In genomic region chr1:147850737-147851136, GRCh38 we compare ENCODE assay signal across 26 cellular contexts. TPM values are rescaled to one million over a fixed set of nuclear protein-coding genes. Genes with fewer than 3 reads are reported as not detected.
"Had no signal": no experiment of that assay in that cellular context is flagged by ENCODE, and none has a peak within 500 bp of the region (broad histone marks: within the 10 kb centered on the region; RNA-seq: fewer than 3 reads in every experiment).

No MANE protein-coding gene starts in this region.

- H3K4me1 Mint-ChIP-seq: naive B cell; stimulated activated memory B cell treated with anti-CD40 and anti-IgM and Interleukin-4, amounts not matched to agents 10 μg/mL and 1 μg/mL and 100 μg/mL, for 72 hours had no signal

- H3K36me3 Mint-ChIP-seq: naive B cell; stimulated activated memory B cell treated with anti-CD40 and anti-IgM and Interleukin-4, amounts not matched to agents 10 μg/mL and 1 μg/mL and 100 μg/mL, for 72 hours had no signal

- H3K27ac Mint-ChIP-seq: dendritic cell treated with granulocyte-macrophage colony-stimulating factor and Interleukin-4, amounts not matched to agents 40 ng/mL and 50 ng/mL, for 4 days; naive B cell; nephron; stimulated activated memory B cell treated with anti-CD40 and anti-IgM and Interleukin-4, amounts not matched to agents 10 μg/mL and 1 μg/mL and 100 μg/mL, for 72 hours; stimulated activated naive CD8-positive, alpha-beta T cell treated with anti-CD3 and anti-CD28 coated beads, Interleukin-15, Interleukin-2, amounts not matched to agents 100 ng/mL and 50 ng/mL, for 24 hours had no signal

- DNase-seq: heart left ventricle; hippocampal formation; left colon; left ventricle myocardium superior; mesendoderm; naive B cell; occipital lobe; retina; right lobe of liver; stimulated activated CD4-positive, alpha-beta T cell treated with anti-CD3 and anti-CD28 coated beads, Interleukin-4, amount 100 ng/mL, for 1 hour; stimulated activated CD8-positive, alpha-beta memory T cell treated with anti-CD3 and anti-CD28 coated beads, Interleukin-4, amount 100 ng/mL, for 48 hours; testis; upper lobe of right lung had no signal

- ATAC-seq: heart left ventricle; left colon; left ventricle myocardium superior; stimulated activated memory B cell treated with anti-CD40 and anti-IgM and Interleukin-4, amounts not matched to agents 10 μg/mL and 1 μg/mL and 100 μg/mL, for 72 hours; upper lobe of right lung had no signal

- H3K9me3 Mint-ChIP-seq: dendritic cell treated with granulocyte-macrophage colony-stimulating factor and Interleukin-4, amounts not matched to agents 40 ng/mL and 50 ng/mL, for 4 days; stimulated activated memory B cell treated with anti-CD40 and anti-IgM and Interleukin-4, amounts not matched to agents 10 μg/mL and 1 μg/mL and 100 μg/mL, for 72 hours; stimulated activated naive CD8-positive, alpha-beta T cell treated with anti-CD3 and anti-CD28 coated beads, Interleukin-15, Interleukin-2, amounts not matched to agents 100 ng/mL and 50 ng/mL, for 24 hours had no signal

- H3K27me3 Mint-ChIP-seq: dendritic cell treated with granulocyte-macrophage colony-stimulating factor and Interleukin-4, amounts not matched to agents 40 ng/mL and 50 ng/mL, for 4 days had no signal

- H3K27ac ChIP-seq: heart left ventricle, parathyroid adenoma, prostate gland, right lobe of liver, testis, tibial nerve, upper lobe of right lung, vagina had no signal

- H3K4me3 Mint-ChIP-seq: dendritic cell treated with granulocyte-macrophage colony-stimulating factor and Interleukin-4, amounts not matched to agents 40 ng/mL and 50 ng/mL, for 4 days; naive B cell; nephron; stimulated activated memory B cell treated with anti-CD40 and anti-IgM and Interleukin-4, amounts not matched to agents 10 μg/mL and 1 μg/mL and 100 μg/mL, for 72 hours; stimulated activated naive CD8-positive, alpha-beta T cell treated with anti-CD3 and anti-CD28 coated beads, Interleukin-15, Interleukin-2, amounts not matched to agents 100 ng/mL and 50 ng/mL, for 24 hours had no signal

RNA-seq across cellular contexts. Expression of gene GJA8, which starts 51.9 kb away (rescaled TPM):
- total RNA-seq: fibroblast of lung, frontal cortex, glomerular endothelial cell, heart left ventricle, kidney epithelial cell, left colon, left ventricle myocardium superior, lung, occipital lobe, right lobe of liver, tibial nerve, upper lobe of right lung, vagina had no signal
